11 cellular contexts compared by ENCODE assay signal in the genomic region with DNA sequence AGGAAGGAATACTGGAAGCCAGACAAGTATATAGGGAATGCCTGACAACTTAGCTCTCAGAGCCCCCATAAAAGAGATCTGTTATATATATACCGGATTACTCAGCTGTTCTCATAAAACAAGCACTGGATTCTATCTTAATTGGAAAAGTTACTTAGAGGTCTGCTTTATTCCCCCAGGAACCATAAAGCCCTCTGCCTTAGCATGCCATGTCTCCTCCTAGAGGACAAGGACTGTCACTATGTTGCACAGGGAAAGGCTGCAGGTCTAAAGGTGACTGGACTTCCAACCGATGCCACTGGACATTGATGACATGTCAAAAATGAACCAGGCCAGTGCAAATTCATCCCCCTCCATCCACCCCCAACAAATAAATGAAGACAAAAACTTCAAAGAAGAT. TPM values are rescaled to one million over a fixed set of nuclear protein-coding genes. Genes with fewer than 3 reads are reported as not detected.
DNase-seq lines count a peak whose midpoint lies in the region; TF ChIP-seq lines count a peak whose summit lies in the region.
"Had no signal": no experiment of that assay in that cellular context is flagged by ENCODE, and none has a peak within 500 bp of the region (broad histone marks: within the 10 kb centered on the region; RNA-seq: fewer than 3 reads in every experiment).

No MANE protein-coding gene starts in this region.

- no peak overlapping the region for H3K4me3 Mint-ChIP-seq in osteocyte (ENCODE audit: unreplicated experiment)

- DNase-seq in NCI-H1417 (lab: John Stamatoyannopoulos, UW) (peak in 2 of 3 experiments; percentile 14 to 21), NCI-H1417 treated with DMSO at 0.1 percent for 48 hours (lab: John Stamatoyannopoulos, UW) (no peak), LHCN-M2 (ENCODE audit: low read depth) (peak; percentile 53), cardiac fibroblast (ENCODE audit: low read depth in 2 of 2) (peak in 1 of 2 donors; percentile 25), osteocyte (ENCODE audit: extremely low spot score, unreplicated experiment) (no peak), DMS153 treated with DMSO at 0.1 percent for 48 hours (lab: John Stamatoyannopoulos, UW; ENCODE audit: unreplicated experiment) (no peak), GOT3 (lab: John Stamatoyannopoulos, UW) (no peak), NCI-H510A treated with DMSO at 0.1 percent for 48 hours (lab: John Stamatoyannopoulos, UW) (no peak)
- DNase-seq: cortex of kidney, nucleus accumbens had no signal

- peaks cover 1% of the 10 kb centered on the region for H3K36me3 Mint-ChIP-seq in osteocyte (ENCODE audit: unreplicated experiment)

- no peaks in the 10 kb centered on the region for H3K27me3 Mint-ChIP-seq in osteocyte (ENCODE audit: unreplicated experiment)
- H3K27me3 Mint-ChIP-seq: activated T-helper 17 cell treated with anti-CD3 and anti-CD28 coated beads, Interleukin-2, amount 50 U/mL, for 72 hours had no signal

- no peaks in the 10 kb centered on the region for H3K9me3 Mint-ChIP-seq in osteocyte (ENCODE audit: unreplicated experiment)
- H3K9me3 Mint-ChIP-seq: activated T-helper 17 cell treated with anti-CD3 and anti-CD28 coated beads, Interleukin-2, amount 50 U/mL, for 72 hours had no signal

- H3K4me3 ChIP-seq in cardiac fibroblast (replicated peaks in 1 of 2; ENCODE audit: low read depth in 2 of 2, low read length in 2 of 2), result no peak overlapping the region

- peaks cover 51% of the 10 kb centered on the region for H3K4me1 Mint-ChIP-seq in osteocyte (ENCODE audit: unreplicated experiment)

- H3K27ac Mint-ChIP-seq in osteocyte (ENCODE audit: unreplicated experiment), result no peak overlapping the region

- TF ChIP-seq CTCF in cardiac fibroblast (IDR thresholded peaks at IDR 0.05; ENCODE audit: low read depth, low read length), result peak; percentile 16
- peak; percentile 46 for TF ChIP-seq CTCF in osteocyte (IDR thresholded peaks at IDR 0.05)

RNA-seq across cellular contexts. Expression of a gene that starts 6.4 kb away (rescaled TPM):
- 30.7 and 35.2 TPM in 2 replicates for total RNA-seq in LHCN-M2 (2014; rRNA removed)
- 14.6 TPM for polyA plus RNA-seq in LHCN-M2 (2012)
- 29.9 and 30.1 TPM in 2 replicates for total RNA-seq in osteocyte

RNA-seq across cellular contexts. Expression of a gene that starts 29.6 kb away (rescaled TPM):
- 0.17 and 0.19 TPM in 2 replicates for total RNA-seq in LHCN-M2 (2014; rRNA removed)
- 0.15 TPM for polyA plus RNA-seq in LHCN-M2 (2012)
- total RNA-seq in osteocyte, result 1.3 and 1.8 TPM in 2 replicates

Comparison
In these comparisons a context has a peak if more than half of its experiments do, and no peak if none do; other contexts are left out.
1. DNase-seq: peak in NCI-H1417 (2 of 3) and LHCN-M2 (single experiment); none in NCI-H1417 treated with DMSO at 0.1 percent for 48 hours (single experiment), osteocyte (single experiment), DMS153 treated with DMSO at 0.1 percent for 48 hours (single experiment), GOT3 (single experiment) and NCI-H510A treated with DMSO at 0.1 percent for 48 hours (single experiment).